In the genomic region with DNA sequence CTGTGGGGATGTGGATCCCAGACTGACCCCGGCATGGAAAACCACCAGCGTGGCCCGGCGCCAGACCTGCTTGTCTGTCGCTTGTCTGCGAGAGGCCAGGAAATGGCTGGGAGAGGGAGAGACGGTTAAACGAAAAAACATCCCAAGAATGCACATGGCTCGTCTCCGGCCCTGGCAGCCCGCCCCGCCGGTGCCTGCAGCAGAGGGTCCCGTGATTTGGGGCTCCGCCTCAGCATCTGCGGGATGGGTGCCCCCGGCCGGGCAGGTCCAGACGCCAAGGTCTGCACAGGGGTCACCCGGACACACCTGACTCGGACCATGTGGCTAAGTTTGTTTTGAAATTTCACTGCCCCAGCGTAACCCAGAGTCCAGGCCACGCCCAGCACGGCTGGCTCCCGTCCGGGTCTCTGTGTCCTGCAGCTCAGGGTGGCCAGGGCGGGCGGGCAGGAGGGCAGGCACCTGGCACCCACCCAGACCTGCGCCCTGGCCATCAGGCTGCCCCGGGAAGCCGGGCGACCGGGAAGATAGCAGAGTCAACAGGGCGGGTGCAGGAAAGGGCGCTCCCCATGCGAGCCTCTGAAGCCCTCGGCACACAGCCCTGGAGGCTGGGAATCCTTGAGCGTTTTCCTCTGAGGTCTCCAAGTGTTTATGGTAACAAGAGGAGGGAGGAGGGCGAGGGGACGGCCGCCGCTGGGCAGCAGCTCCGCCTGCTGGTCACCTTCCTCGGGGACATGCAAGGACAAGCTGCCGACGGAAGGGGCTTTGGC, we compare ENCODE assay signal across 9 cellular contexts.
DNase-seq lines count a peak whose midpoint lies in the region; ATAC-seq and TF ChIP-seq lines count a peak whose summit lies in the region.
"Had no signal": no experiment of that assay in that cellular context is flagged by ENCODE, and none has a peak within 500 bp of the region (broad histone marks: within the 10 kb centered on the region; RNA-seq: fewer than 3 reads in every experiment).

No MANE protein-coding gene starts in this region.

- DNase-seq in CD4-positive, alpha-beta T cell: peak; percentile 29 to 76 (median 62)
- peak; percentile 63 for DNase-seq in activated naive CD8-positive, alpha-beta T cell treated with anti-CD3 and anti-CD28 coated beads for 36 hours
- DNase-seq in glomerular endothelial cell (ENCODE audit: extremely low read depth, low read depth, low spot score) (peak; percentile 56), neuronal stem cell (ENCODE audit: low spot score) (peak; percentile 83), suprapubic skin (ENCODE audit: low spot score in 2 of 2) (peak; percentile 91 to 95)

- H3K9me3 ChIP-seq in CD4-positive, alpha-beta T cell (ENCODE audit: control insufficient read depth, low read length): peaks cover 17% of the 10 kb centered on the region
- H3K9me3 ChIP-seq in HUES6 (ENCODE audit: control insufficient read depth, insufficient read depth, low read depth, low read length) (peaks cover 23% of the 10 kb centered on the region), neuronal stem cell (replicated peaks in 1 of 2; ENCODE audit: control insufficient read depth in 2 of 2, insufficient read depth in 1 of 2, low read depth in 1 of 2, low read length in 2 of 2) (peaks cover 0 to 2% of the 10 kb centered on the region in 2 donors), suprapubic skin (no peaks in the 10 kb centered on the region)

- H3K4ac ChIP-seq in neuronal stem cell (ENCODE audit: low read length): no peak overlapping the region

- peaks cover 5% of the 10 kb centered on the region for H3K27me3 ChIP-seq in CD4-positive, alpha-beta T cell (ENCODE audit: control insufficient read depth, insufficient read depth, low read length)
- H3K27me3 ChIP-seq in HUES6 (ENCODE audit: control insufficient read depth, insufficient read depth, low read length): no peaks in the 10 kb centered on the region
- peaks cover 0 to 11% (median 0%) of the 10 kb centered on the region in 3 experiments for H3K27me3 ChIP-seq in neuronal stem cell (ENCODE audit: control insufficient read depth in 3 of 3, insufficient read depth in 3 of 3, low read depth in 1 of 3, low read length in 3 of 3)
- H3K27me3 ChIP-seq in suprapubic skin: no peaks in the 10 kb centered on the region

- WGBS in neuronal stem cell (ENCODE audit: extremely low coverage in 2 of 2, insufficient read length in 2 of 2, insufficient replicate concordance in 1 of 2), 2 donors: no CpG with 5 or more reads among the region's 46 CpGs
- WGBS in suprapubic skin: 0% methylated on average over 19 of the region's 46 CpGs

- H2AK5ac ChIP-seq in neuronal stem cell (ENCODE audit: low read depth, low read length): peak overlapping the region; percentile 89

- no peak overlapping the region for H3K27ac Mint-ChIP-seq in CD4-positive, alpha-beta T cell
- H3K27ac Mint-ChIP-seq in activated naive CD8-positive, alpha-beta T cell treated with anti-CD3 and anti-CD28 coated beads for 36 hours: no peak overlapping the region

- peak overlapping the region; percentile 94 for H2BK15ac ChIP-seq in neuronal stem cell (ENCODE audit: low read length)

- intact Hi-C loops in CD4-positive, alpha-beta T cell (cut with DNase I, micrococcal nuclease): loop anchor here (1.0 to 2.0 kb wide), 3 partner anchors 58 to 105 kb away; no protein-coding TSS in a partner anchor

- H3K18ac ChIP-seq in neuronal stem cell (ENCODE audit: low read length): peak overlapping the region; percentile 91

- H3K27me3 Mint-ChIP-seq in CD4-positive, alpha-beta T cell: peaks cover 5% of the 10 kb centered on the region
- peaks cover 5% of the 10 kb centered on the region for H3K27me3 Mint-ChIP-seq in activated naive CD8-positive, alpha-beta T cell treated with anti-CD3 and anti-CD28 coated beads for 36 hours
- H3K27me3 Mint-ChIP-seq: IgD-negative memory B cell had no signal

- H2BK5ac ChIP-seq in neuronal stem cell (ENCODE audit: low read length): peak overlapping the region; percentile 83

- peak overlapping the region; percentile 90 for H3K4me2 ChIP-seq in neuronal stem cell (ENCODE audit: insufficient read depth, low read length, poor library complexity, severe bottlenecking)

- H3K4me3 ChIP-seq in HUES6 (ENCODE audit: low read depth, low read length): peak overlapping the region; percentile 60
- H3K4me3 ChIP-seq in neuronal stem cell (ENCODE audit: low read length in 2 of 2): peak overlapping the region; percentile 42 to 76
- peak overlapping the region; percentile 50 for H3K4me3 ChIP-seq in suprapubic skin

- no peak overlapping the region for H2BK120ac ChIP-seq in neuronal stem cell (ENCODE audit: low read depth, low read length)

- H3K79me1 ChIP-seq in neuronal stem cell (ENCODE audit: low read depth, low read length): no peaks in the 10 kb centered on the region

- H4K8ac ChIP-seq in neuronal stem cell (ENCODE audit: low read depth, low read length): no peak overlapping the region

- peaks cover 20% of the 10 kb centered on the region for H3K4me1 ChIP-seq in HUES6 (ENCODE audit: control insufficient read depth, insufficient read depth, low read length)
- H3K4me1 ChIP-seq in neuronal stem cell (ENCODE audit: control insufficient read depth in 2 of 2, insufficient read depth in 1 of 2, low read depth in 1 of 2, low read length in 2 of 2): peaks cover 5 to 9% of the 10 kb centered on the region in 2 donors
- H3K4me1 ChIP-seq in suprapubic skin: peaks cover 49% of the 10 kb centered on the region

- peak overlapping the region; percentile 98 for H2AFZ ChIP-seq in neuronal stem cell (ENCODE audit: low read length)

- H3K9ac ChIP-seq in HUES6 (ENCODE audit: low read length): peak overlapping the region; percentile 73
- H3K9ac ChIP-seq in neuronal stem cell (ENCODE audit: low read depth, low read length, poor library complexity): peak overlapping the region; percentile 82

- H3K4me3 Mint-ChIP-seq in CD4-positive, alpha-beta T cell: no peak overlapping the region
- H3K4me3 Mint-ChIP-seq in activated naive CD8-positive, alpha-beta T cell treated with anti-CD3 and anti-CD28 coated beads for 36 hours: peak overlapping the region; percentile 55

- H3K4me1 Mint-ChIP-seq in CD4-positive, alpha-beta T cell (ENCODE audit: low read depth): no peaks in the 10 kb centered on the region
- H3K4me1 Mint-ChIP-seq in activated naive CD8-positive, alpha-beta T cell treated with anti-CD3 and anti-CD28 coated beads for 36 hours: peaks cover 5% of the 10 kb centered on the region

- no peak overlapping the region for H3K23ac ChIP-seq in neuronal stem cell (ENCODE audit: low read depth, low read length, poor library complexity)

- CTCF ChIA-PET in CD4-positive, alpha-beta T cell (lab: Charles Lee): interaction anchor here (0.6 to 2.8 kb wide), 10 partner anchors 20 to 106 kb away, joined by 3 to 20 read pairs (median 7); partner anchors contain the start of gene GADD45B

- H3K36me3 Mint-ChIP-seq in CD4-positive, alpha-beta T cell (ENCODE audit: low read depth): peaks cover 5% of the 10 kb centered on the region
- H3K36me3 Mint-ChIP-seq in activated naive CD8-positive, alpha-beta T cell treated with anti-CD3 and anti-CD28 coated beads for 36 hours: peaks cover 4% of the 10 kb centered on the region

- no peak for TF ChIP-seq POLR2A in suprapubic skin (IDR thresholded peaks at IDR 0.05)

- no peak for TF ChIP-seq EP300 in suprapubic skin (IDR thresholded peaks at IDR 0.05)

- POLR2A ChIA-PET in CD4-positive, alpha-beta T cell (lab: Charles Lee): interaction anchor here (0.7 to 3.1 kb wide), 6 partner anchors 17 to 192 kb away, joined by 3 to 35 read pairs (median 4); partner anchors contain the start of gene GADD45B

- ATAC-seq in CD4-positive, alpha-beta T cell (ENCODE audit: poor library complexity): peak; percentile 46
- peak; percentile 91 for ATAC-seq in SK-N-SH treated with all-trans-retinoic acid at 6 μM for 48 hours
- no peak for ATAC-seq in GM19463 (IDR thresholded peaks at IDR 0.05; ENCODE audit: unreplicated experiment)

- TF ChIP-seq CTCF in CD4-positive, alpha-beta T cell (IDR thresholded peaks at IDR 0.05): peak; percentile 70
- TF ChIP-seq CTCF in suprapubic skin (IDR thresholded peaks at IDR 0.05): peak; percentile 72 to 78

- no peaks in the 10 kb centered on the region for H3K9me3 Mint-ChIP-seq in CD4-positive, alpha-beta T cell
- H3K9me3 Mint-ChIP-seq in activated naive CD8-positive, alpha-beta T cell treated with anti-CD3 and anti-CD28 coated beads for 36 hours: peaks cover 6% of the 10 kb centered on the region

- H4K91ac ChIP-seq in neuronal stem cell (ENCODE audit: low read depth, low read length, poor library complexity): no peak overlapping the region

- H3K14ac ChIP-seq in neuronal stem cell (ENCODE audit: low read length): no peak overlapping the region

- H3K36me3 ChIP-seq in HUES6 (ENCODE audit: control insufficient read depth, insufficient read depth, low read length) (no peaks in the 10 kb centered on the region), neuronal stem cell (replicated peaks in 1 of 2; ENCODE audit: control insufficient read depth in 2 of 2, insufficient read depth in 2 of 2, low read length in 2 of 2) (no peaks in the 10 kb centered on the region), suprapubic skin (no peaks in the 10 kb centered on the region)

- no peak overlapping the region for H3K27ac ChIP-seq in CD4-positive, alpha-beta T cell (ENCODE audit: low read depth, low read length)
- H3K27ac ChIP-seq in HUES6 (ENCODE audit: low read depth, low read length) (peak overlapping the region; percentile 69; the same call in 1 of the 2 replicates), neuronal stem cell (replicated peaks; ENCODE audit: low read length) (peak overlapping the region; percentile 51), suprapubic skin (peak overlapping the region; percentile 82)

- no peak overlapping the region for H2BK12ac ChIP-seq in neuronal stem cell (ENCODE audit: low read length)

TF ChIP-seq in SK-N-SH treated with all-trans-retinoic acid at 6 μM for 48 hours, 23 proteins besides CTCF, POLR2A, EP300 and RAD21 (continues in another document):
- TF ChIP-seq ZNF565 (CRISPR knock-in tag; conservative IDR thresholded peaks at IDR 0.05; ENCODE audit: low read depth) (no peak), SNAI2 (CRISPR knock-in tag; IDR thresholded peaks at IDR 0.05) (no peak), ZFP3 (CRISPR knock-in tag; IDR thresholded peaks at IDR 0.05) (no peak), RARB (CRISPR knock-in tag; IDR thresholded peaks at IDR 0.05) (no peak)
